8 cellular contexts compared by ENCODE assay signal in the genomic region with DNA sequence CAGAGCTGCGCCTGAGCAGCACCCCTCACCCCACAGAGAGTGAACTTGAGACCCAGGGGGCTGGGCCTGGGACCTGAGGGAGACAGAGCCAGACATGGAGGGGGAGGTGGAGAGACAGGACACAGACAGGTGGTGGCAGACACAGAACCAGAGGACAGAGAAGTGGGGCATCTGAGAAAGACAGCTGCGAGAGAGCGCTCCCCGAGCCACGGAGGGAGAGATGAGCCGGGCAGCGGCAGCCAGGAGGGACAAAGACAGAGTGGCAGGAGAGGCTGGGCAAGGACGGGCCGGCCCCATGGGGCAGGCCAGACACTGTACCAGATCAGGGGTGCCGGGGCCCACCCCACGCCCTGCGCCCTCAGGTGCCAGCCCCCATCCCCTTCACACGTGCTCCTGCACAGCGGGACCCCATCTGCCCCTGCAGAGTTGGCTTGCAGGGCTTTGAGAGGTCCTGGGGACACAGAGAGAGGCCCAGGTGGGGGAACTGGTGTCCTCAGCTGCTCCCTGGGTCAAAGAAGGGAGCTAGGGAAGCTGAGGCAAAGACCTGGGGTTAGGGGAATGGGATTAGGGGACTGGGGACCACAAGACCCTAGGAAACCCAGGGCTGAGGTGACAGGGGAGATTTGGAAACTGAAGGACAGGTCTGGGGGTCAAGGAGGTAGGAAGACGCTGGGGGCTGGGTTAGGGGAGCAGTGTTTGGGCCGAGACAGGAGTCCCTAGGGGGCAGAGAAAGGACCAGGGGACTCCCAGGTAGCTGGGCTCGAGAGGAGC. TPM values are rescaled to one million over a fixed set of nuclear protein-coding genes. Genes with fewer than 3 reads are reported as not detected.
DNase-seq lines count a peak whose midpoint lies in the region; ATAC-seq lines count a peak whose summit lies in the region.
"Had no signal": no experiment of that assay in that cellular context is flagged by ENCODE, and none has a peak within 500 bp of the region (broad histone marks: within the 10 kb centered on the region; RNA-seq: fewer than 3 reads in every experiment).

No MANE protein-coding gene starts in this region.

- intact Hi-C loops in Right ventricle myocardium superior (cut with DNase I), result loop anchor here (10.0 kb wide), 2 partner anchors 45 to 375 kb away; no protein-coding TSS in a partner anchor
- intact Hi-C loops in Right ventricle myocardium inferior (cut with DNase I), result loop anchor here (5.0 kb wide), 1 partner anchor 168 kb away; a partner anchor contains a TSS
- intact Hi-C loops in aorta (cut with DNase I), result loop anchor here (5.0 kb wide), 4 partner anchors 43 to 217 kb away; a partner anchor contains a TSS

- H3K9me3 ChIP-seq in iPS-20b (ENCODE audit: insufficient read depth, low read depth, low read length) (no peaks in the 10 kb centered on the region), aorta (ENCODE audit: control insufficient read depth, low read length) (no peaks in the 10 kb centered on the region)

- H3K36me3 ChIP-seq in iPS-20b (ENCODE audit: insufficient read depth, low read depth, low read length), result no peaks in the 10 kb centered on the region
- H3K36me3 ChIP-seq in aorta (ENCODE audit: control insufficient read depth in 1 of 2, insufficient read depth in 2 of 2, low read length in 1 of 2), result no peaks in the 10 kb centered on the region

- DNase-seq in Right ventricle myocardium superior (no peak), Right ventricle myocardium inferior (ENCODE audit: missing footprints) (no peak), aorta (peak in 1 of 2 donors; percentile 69), DMS 273 (lab: John Stamatoyannopoulos, UW; ENCODE audit: unreplicated experiment) (no peak)
- DNase-seq: effector memory CD4-positive, alpha-beta T cell had no signal

- no peak overlapping the region for H3K27ac ChIP-seq in iPS-20b (ENCODE audit: low read length)
- H3K27ac ChIP-seq in aorta (ENCODE audit: low read depth in 1 of 2, low read length in 2 of 2), result no peak overlapping the region

- ATAC-seq in Right ventricle myocardium superior (ENCODE audit: poor library complexity) (peak; percentile 22), Right ventricle myocardium inferior (no peak), aorta (ENCODE audit: low FRiP score) (no peak), GM18498 (IDR thresholded peaks at IDR 0.05; ENCODE audit: unreplicated experiment) (no peak)

- H3K9ac ChIP-seq in iPS-20b (ENCODE audit: low read depth, low read length), result no peak overlapping the region

- peak overlapping the region; percentile 57 for H3K4me3 ChIP-seq in iPS-20b (ENCODE audit: low read length)
- peak overlapping the region; percentile 80 to 82 for H3K4me3 ChIP-seq in aorta (ENCODE audit: low read length in 2 of 2)

- H3K27me3 ChIP-seq in iPS-20b (ENCODE audit: insufficient read depth, low read length), result peaks cover 39% of the 10 kb centered on the region
- no peaks in the 10 kb centered on the region for H3K27me3 ChIP-seq in aorta (ENCODE audit: control insufficient read depth in 1 of 2, insufficient read depth in 2 of 2, low read length in 1 of 2)

- peaks cover 15% of the 10 kb centered on the region for H3K4me1 ChIP-seq in iPS-20b (ENCODE audit: insufficient read depth, low read length)
- peaks cover 0 to 3% of the 10 kb centered on the region in 2 donors for H3K4me1 ChIP-seq in aorta (ENCODE audit: control insufficient read depth in 1 of 2, insufficient read depth in 2 of 2, low read length in 2 of 2)

- WGBS in aorta, 2 donors, result 36 to 51% methylated on average over 16 to 17 of the region's 17 CpGs

RNA-seq across cellular contexts. Expression of a gene that starts 0.7 kb away (rescaled TPM):
- 139 TPM for total RNA-seq in Right ventricle myocardium superior
- 139 TPM for total RNA-seq in Right ventricle myocardium inferior
- total RNA-seq in aorta, result 10 to 100 TPM in 1 of 2 donors, 1 to 10 TPM in 1; 5.6 to 17.6 TPM
- polyA plus RNA-seq in aorta, result 10 to 100 TPM in 1 of 2 donors, 1 to 10 TPM in 1; 8.1 to 11.7 TPM

RNA-seq across cellular contexts. Expression of a gene that starts 16.3 kb away (rescaled TPM):
- not detected for total RNA-seq in Right ventricle myocardium superior
- total RNA-seq in Right ventricle myocardium inferior, result not detected
- under 1 TPM in 1 of 2 donors, not detected in 1; 0.51 TPM for total RNA-seq in aorta
- polyA plus RNA-seq in aorta, result under 1 TPM in 1 of 2 donors, not detected in 1; 0.90 TPM
- total RNA-seq: RPMI7951 had no signal

RNA-seq across cellular contexts. Expression of a gene that starts 31.2 kb away (rescaled TPM):
- total RNA-seq in Right ventricle myocardium superior (10.5 TPM), Right ventricle myocardium inferior (10.9 TPM), aorta (10 to 100 TPM; 21.1 to 23.8 TPM)
- polyA plus RNA-seq in aorta, result 10 to 100 TPM; 25.3 to 77.5 TPM

RNA-seq across cellular contexts. Expression of a gene that starts 52.6 kb away (rescaled TPM):
- 12.7 TPM for total RNA-seq in Right ventricle myocardium superior
- 11.7 TPM for total RNA-seq in Right ventricle myocardium inferior
- total RNA-seq in aorta, result 10 to 100 TPM; 37.4 to 60.7 TPM
- polyA plus RNA-seq in aorta, result 10 to 100 TPM in 1 of 2 donors, 1 to 10 TPM in 1; 2.8 to 12.1 TPM

RNA-seq across cellular contexts. Expression of a gene that starts 52.9 kb away (rescaled TPM):
- total RNA-seq in Right ventricle myocardium superior (34.1 TPM), Right ventricle myocardium inferior (29.8 TPM), aorta (10 to 100 TPM; 55.2 to 76.1 TPM)
- polyA plus RNA-seq in aorta, result 10 to 100 TPM; 20.4 to 38.7 TPM
